ENCODE assay signal across 1 cellular context in the genomic region with DNA sequence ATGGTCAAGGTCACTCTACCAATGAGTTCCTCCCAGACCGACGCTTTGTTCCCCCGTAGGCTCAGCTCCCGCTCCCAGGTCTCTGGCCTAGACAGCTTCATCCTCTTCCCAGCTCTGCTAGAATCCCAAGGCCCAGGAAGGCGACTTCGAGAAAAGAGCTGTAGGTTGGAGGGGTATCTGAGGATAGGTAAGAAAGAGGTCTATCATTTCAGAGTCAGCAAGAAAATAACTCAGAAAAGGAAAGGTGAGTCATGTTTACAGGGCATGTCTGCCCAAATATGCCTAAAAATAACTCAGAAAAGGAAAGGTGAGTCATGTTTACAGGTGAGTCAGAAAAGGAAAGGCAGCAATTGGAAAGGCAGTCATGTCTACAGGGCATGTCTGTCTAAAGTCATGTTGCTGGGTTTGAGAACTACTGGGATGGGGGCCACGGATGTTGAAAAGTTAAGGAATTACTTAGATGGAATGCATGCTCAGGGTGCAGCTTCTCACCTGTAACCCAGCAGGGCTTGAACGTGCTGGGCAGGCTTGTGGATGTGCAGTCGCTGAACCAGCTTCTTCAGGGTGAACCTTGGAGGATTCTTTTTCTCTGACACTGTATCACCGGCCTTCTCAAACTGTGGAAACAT.
TF ChIP-seq lines count a peak whose summit lies in the region.

No MANE protein-coding gene starts in this region.

TF ChIP-seq in HepG2, 621 proteins besides CTCF, POLR2A, EP300 and RAD21:
- TF ChIP-seq ZNF660 (CRISPR knock-in tag; IDR thresholded peaks at IDR 0.05; ENCODE audit: borderline replicate concordance, low read depth) (no peak), ZFX (CRISPR knock-in tag; IDR thresholded peaks at IDR 0.05; ENCODE audit: low read depth) (no peak), MEF2D (CRISPR knock-in tag; IDR thresholded peaks at IDR 0.05) (peak; percentile 92; the same call in 1 of the 2 replicates), FOSL1 (CRISPR knock-in tag; IDR thresholded peaks at IDR 0.05; ENCODE audit: borderline replicate concordance) (peak; percentile 56; the same call in 1 of the 2 replicates), FOSL2 (CRISPR knock-in tag; IDR thresholded peaks at IDR 0.05) (peak; percentile 87), HNRNPUL1 (IDR thresholded peaks at IDR 0.05; ENCODE audit: low read depth, low read length) (no peak), AGO1 (IDR thresholded peaks at IDR 0.05; ENCODE audit: low read depth, low read length, poor library complexity, severe bottlenecking) (no peak), MAFK (conservative IDR thresholded peaks at IDR 0.05 in 1 of 2, IDR thresholded peaks at IDR 0.05 in 1 of 2; ENCODE audit: low read length in 2 of 2) (peak in 1 of 2 experiments; percentile 10; a peak in 1 of 4 replicates), MAFF (IDR thresholded peaks at IDR 0.05; ENCODE audit: low read depth, low read length) (0 out of 2 replicates have a peak, but pooled peaks have one; percentile 21)
- TF ChIP-seq, protein P1, sequence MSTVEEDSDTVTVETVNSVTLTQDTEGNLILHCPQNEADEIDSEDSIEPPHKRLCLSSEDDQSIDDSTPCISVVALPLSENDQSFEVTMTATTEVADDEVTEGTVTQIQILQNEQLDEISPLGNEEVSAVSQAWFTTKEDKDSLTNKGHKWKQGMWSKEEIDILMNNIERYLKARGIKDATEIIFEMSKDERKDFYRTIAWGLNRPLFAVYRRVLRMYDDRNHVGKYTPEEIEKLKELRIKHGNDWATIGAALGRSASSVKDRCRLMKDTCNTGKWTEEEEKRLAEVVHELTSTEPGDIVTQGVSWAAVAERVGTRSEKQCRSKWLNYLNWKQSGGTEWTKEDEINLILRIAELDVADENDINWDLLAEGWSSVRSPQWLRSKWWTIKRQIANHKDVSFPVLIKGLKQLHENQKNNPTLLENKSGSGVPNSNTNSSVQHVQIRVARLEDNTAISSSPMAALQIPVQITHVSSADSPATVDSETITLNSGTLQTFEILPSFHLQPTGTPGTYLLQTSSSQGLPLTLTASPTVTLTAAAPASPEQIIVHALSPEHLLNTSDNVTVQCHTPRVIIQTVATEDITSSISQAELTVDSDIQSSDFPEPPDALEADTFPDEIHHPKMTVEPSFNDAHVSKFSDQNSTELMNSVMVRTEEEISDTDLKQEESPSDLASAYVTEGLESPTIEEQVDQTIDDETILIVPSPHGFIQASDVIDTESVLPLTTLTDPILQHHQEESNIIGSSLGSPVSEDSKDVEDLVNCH (CRISPR knock-in tag; IDR thresholded peaks at IDR 0.05), result no peak
- TF ChIP-seq, protein P2, sequence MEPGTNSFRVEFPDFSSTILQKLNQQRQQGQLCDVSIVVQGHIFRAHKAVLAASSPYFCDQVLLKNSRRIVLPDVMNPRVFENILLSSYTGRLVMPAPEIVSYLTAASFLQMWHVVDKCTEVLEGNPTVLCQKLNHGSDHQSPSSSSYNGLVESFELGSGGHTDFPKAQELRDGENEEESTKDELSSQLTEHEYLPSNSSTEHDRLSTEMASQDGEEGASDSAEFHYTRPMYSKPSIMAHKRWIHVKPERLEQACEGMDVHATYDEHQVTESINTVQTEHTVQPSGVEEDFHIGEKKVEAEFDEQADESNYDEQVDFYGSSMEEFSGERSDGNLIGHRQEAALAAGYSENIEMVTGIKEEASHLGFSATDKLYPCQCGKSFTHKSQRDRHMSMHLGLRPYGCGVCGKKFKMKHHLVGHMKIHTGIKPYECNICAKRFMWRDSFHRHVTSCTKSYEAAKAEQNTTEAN (CRISPR knock-in tag; conservative IDR thresholded peaks at IDR 0.05), result no peak
